Comparison of ENCODE assay signal across 11 cellular contexts in the genomic region with DNA sequence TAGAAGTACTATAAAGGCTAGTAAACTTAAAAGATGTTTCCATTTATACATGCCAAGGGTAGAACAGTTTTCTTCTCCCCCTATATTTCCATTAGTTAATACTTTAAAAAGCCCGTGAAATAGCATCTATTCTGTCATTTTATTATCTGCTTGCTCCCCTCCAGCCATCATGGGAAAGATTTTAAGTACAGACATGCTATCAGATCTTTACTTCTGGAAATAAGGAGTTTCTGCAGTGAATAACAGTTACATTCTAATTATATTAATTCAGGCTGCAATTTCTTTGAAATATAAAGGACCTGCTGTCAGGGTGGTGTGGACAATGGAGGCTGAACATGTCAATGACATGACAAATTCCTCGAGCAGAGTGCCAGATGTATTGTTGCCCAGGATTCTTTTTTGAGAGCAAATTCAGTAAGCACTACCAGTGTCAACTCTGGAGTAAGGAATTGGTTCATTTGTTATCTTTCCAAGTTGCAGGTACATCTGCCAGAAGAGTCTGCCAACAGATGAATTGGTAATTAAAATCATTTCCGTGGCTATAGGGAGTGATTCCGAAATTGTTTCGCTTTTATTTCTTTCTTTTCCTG.
"Had no signal": no experiment of that assay in that cellular context is flagged by ENCODE, and none has a peak within 500 bp of the region (broad histone marks: within the 10 kb centered on the region; RNA-seq: fewer than 3 reads in every experiment).

No MANE protein-coding gene starts in this region.

- H3K79me2 ChIP-seq: parathyroid adenoma had no signal

- H3K27me3 ChIP-seq: stomach had no signal

- DNase-seq: activated CD4-positive, alpha-beta T cell treated with anti-CD3 and anti-CD28 coated beads, Interleukin-2, amount 10 ng/mL, durations not matched to agents 7 days and 5 days; activated CD4-positive, CD25-positive, alpha-beta regulatory T cell; activated CD8-positive, alpha-beta memory T cell treated with anti-CD3 and anti-CD28 coated beads for 24 hours; activated naive CD4-positive, alpha-beta T cell treated with Interleukin-2 at 50 U/mL for 16 hours; activated naive CD8-positive, alpha-beta T cell treated with anti-CD3 and anti-CD28 coated beads, Interleukin-2, amount 50 U/mL, for 24 hours; central memory CD4-positive, alpha-beta T cell; foreskin fibroblast; glutamatergic neuron; small intestine; stomach had no signal

- H3K9ac ChIP-seq: parathyroid adenoma had no signal

- H3K4me1 ChIP-seq: parathyroid adenoma, stomach had no signal

- H3K4me3 Mint-ChIP-seq: activated CD4-positive, alpha-beta T cell treated with anti-CD3 and anti-CD28 coated beads, Interleukin-2, amount 10 ng/mL, durations not matched to agents 7 days and 5 days; activated naive CD8-positive, alpha-beta T cell treated with anti-CD3 and anti-CD28 coated beads, Interleukin-2, amount 50 U/mL, for 24 hours had no signal

- H3K27ac Mint-ChIP-seq: activated CD4-positive, alpha-beta T cell treated with anti-CD3 and anti-CD28 coated beads, Interleukin-2, amount 10 ng/mL, durations not matched to agents 7 days and 5 days; activated naive CD8-positive, alpha-beta T cell treated with anti-CD3 and anti-CD28 coated beads, Interleukin-2, amount 50 U/mL, for 24 hours had no signal

- H3K27me3 Mint-ChIP-seq: activated CD4-positive, alpha-beta T cell treated with anti-CD3 and anti-CD28 coated beads, Interleukin-2, amount 10 ng/mL, durations not matched to agents 7 days and 5 days; activated naive CD8-positive, alpha-beta T cell treated with anti-CD3 and anti-CD28 coated beads, Interleukin-2, amount 50 U/mL, for 24 hours had no signal

- H3K9me3 ChIP-seq: stomach had no signal

- H3K36me3 ChIP-seq: stomach had no signal

- H2AFZ ChIP-seq: parathyroid adenoma had no signal

- H3K27ac ChIP-seq: parathyroid adenoma, stomach had no signal

- H3K4me3 ChIP-seq: stomach had no signal
